In genomic region chr4:172760512-172760911, GRCh38 we compare ENCODE assay signal across 33 cellular contexts.
"Had no signal": no experiment of that assay in that cellular context is flagged by ENCODE, and none has a peak within 500 bp of the region (broad histone marks: within the 10 kb centered on the region; RNA-seq: fewer than 3 reads in every experiment).

No MANE protein-coding gene starts in this region.

- H3K4me1 ChIP-seq: adrenal gland, ascending aorta, body of pancreas, breast epithelium had no signal

- H3K36me3 ChIP-seq: adrenal gland, ascending aorta, brain microvascular endothelial cell, breast epithelium, cardiac muscle cell had no signal

- H3K9me3 ChIP-seq: adrenal gland, ascending aorta, body of pancreas, breast epithelium had no signal

- DNase-seq: activated effector memory CD4-positive, alpha-beta T cell treated with anti-CD3 and anti-CD28 coated beads, Interleukin-2, amount 50 U/mL, for 16 hours; activated effector memory CD4-positive, alpha-beta T cell treated with Interleukin-2 at 50 U/mL for 16 hours; activated gamma-delta T cell; activated gamma-delta T cell treated with Interleukin-2 at 50 U/mL for 16 hours; activated naive CD4-positive, alpha-beta T cell; activated naive CD4-positive, alpha-beta T cell treated with anti-CD3 and anti-CD28 coated beads for 36 hours; activated naive CD4-positive, alpha-beta T cell treated with anti-CD3 and anti-CD28 coated beads, Interleukin-2, amount 10 ng/mL, durations not matched to agents 7 days and 5 days; activated naive CD4-positive, alpha-beta T cell treated with anti-CD3 and anti-CD28 coated beads, Interleukin-2, amount 50 U/mL, for 16 hours; activated naive CD4-positive, alpha-beta T cell treated with Interleukin-2 at 50 U/mL for 16 hours; activated naive CD8-positive, alpha-beta T cell treated with anti-CD3 and anti-CD28 coated beads for 36 hours; activated naive CD8-positive, alpha-beta T cell treated with anti-CD3 and anti-CD28 coated beads, Interleukin-2, amount 10 ng/mL, durations not matched to agents 7 days and 5 days; activated naive CD8-positive, alpha-beta T cell treated with anti-CD3 and anti-CD28 coated beads, Interleukin-2, amount 50 U/mL, for 24 hours; activated T-cell treated with anti-CD3 and anti-CD28 coated beads, Interleukin-2, amount 50 U/mL, for 1 hour; activated T-cell treated with anti-CD3 and anti-CD28 coated beads, Interleukin-2, amount 50 U/mL, for 24 hours; activated T-cell treated with anti-CD3 and anti-CD28 coated beads, Interleukin-2, amount 50 U/mL, for 4 hours; activated T-cell treated with anti-CD3 and anti-CD28 coated beads, Interleukin-2, amount 50 U/mL, for 48 hours; activated T-cell treated with anti-CD3 and anti-CD28 coated beads, Interleukin-2, amount 50 U/mL, for 72 hours; adrenal gland; amniotic stem cell; amygdala; anterior cingulate cortex; body of pancreas; brain microvascular endothelial cell; caudate nucleus; central memory CD4-positive, alpha-beta T cell; cerebellar nuclear complex had no signal

- FAIRE-seq: astrocyte, bronchial epithelial cell had no signal

- ATAC-seq: activated naive CD4-positive, alpha-beta T cell treated with anti-CD3 and anti-CD28 coated beads, Interleukin-2, amount 50 U/mL, for 72 hours; activated naive CD8-positive, alpha-beta T cell treated with anti-CD3 and anti-CD28 coated beads, Interleukin-2, amount 50 U/mL, for 24 hours; activated T-cell treated with anti-CD3 and anti-CD28 coated beads, Interleukin-2, amount 50 U/mL, for 4 hours; activated T-cell treated with anti-CD3 and anti-CD28 coated beads, Interleukin-2, amount 50 U/mL, for 72 hours; activated T-helper 17 cell treated with anti-CD3 and anti-CD28 coated beads, Interleukin-2, amount 50 U/mL, for 72 hours; body of pancreas had no signal

- H3K27me3 ChIP-seq: adrenal gland, ascending aorta, body of pancreas, brain microvascular endothelial cell, breast epithelium, cardiac muscle cell had no signal

- H3K27ac ChIP-seq: adrenal gland, ascending aorta, body of pancreas, brain microvascular endothelial cell, breast epithelium, cardiac muscle cell had no signal

- H3K4me3 ChIP-seq: adrenal gland, ascending aorta, body of pancreas, breast epithelium, cardiac muscle cell had no signal
